ENCODE assay signal across 1 cellular context in the genomic region with DNA sequence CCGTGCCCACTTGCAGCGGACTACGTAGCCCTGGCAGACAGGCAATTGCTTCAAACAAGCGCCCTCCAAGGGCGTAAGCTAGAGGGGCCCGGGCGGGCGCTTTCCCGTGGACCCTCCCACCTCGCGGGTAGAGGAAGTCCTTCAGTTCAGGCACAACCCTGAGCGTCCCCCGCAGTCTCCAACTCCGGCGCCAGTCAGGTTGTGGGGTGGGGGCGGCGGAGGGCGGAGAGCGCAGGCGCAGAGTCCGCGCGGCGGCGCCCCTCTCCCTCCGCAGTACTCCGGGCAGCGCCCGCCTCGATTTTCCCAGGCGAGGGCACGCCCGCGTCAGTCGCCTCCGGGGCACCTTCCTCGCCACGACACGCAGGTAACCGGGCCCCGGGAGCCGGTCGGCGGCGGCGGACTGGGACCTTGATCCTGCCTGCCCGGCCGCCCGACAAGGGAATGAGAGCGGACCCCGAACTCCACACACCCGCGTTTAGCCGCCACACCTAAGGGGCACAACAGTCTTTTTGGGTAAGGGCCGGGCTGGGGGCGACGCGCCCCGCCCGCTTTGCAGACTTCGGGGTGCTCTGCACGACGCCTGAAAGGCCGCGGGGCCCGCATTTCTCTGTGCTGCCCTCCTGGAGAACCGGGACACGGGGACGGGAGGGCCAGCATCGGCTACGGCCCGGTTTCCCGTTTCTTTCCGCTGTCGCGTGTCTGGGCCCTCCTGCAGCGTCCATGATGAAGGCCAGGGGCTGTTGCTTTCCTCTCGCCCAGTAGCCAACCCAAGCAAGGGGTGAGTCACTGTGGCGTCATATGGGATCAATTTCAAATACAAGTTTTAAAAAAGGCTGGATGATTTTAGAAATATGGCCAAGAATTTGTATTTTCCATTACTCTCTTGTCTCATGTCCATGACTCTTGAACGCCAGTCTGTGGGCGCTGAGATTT.
TF ChIP-seq lines count a peak whose summit lies in the region.

A gene (plus strand): TSS at position 276 of the 933 bp plus-strand sequence. CDS start 35,335 bp downstream, outside the sequence.

TF ChIP-seq in HepG2, 621 proteins besides CTCF, POLR2A, EP300 and RAD21 (continued from another document and continues in another):
- TF ChIP-seq, protein P1, sequence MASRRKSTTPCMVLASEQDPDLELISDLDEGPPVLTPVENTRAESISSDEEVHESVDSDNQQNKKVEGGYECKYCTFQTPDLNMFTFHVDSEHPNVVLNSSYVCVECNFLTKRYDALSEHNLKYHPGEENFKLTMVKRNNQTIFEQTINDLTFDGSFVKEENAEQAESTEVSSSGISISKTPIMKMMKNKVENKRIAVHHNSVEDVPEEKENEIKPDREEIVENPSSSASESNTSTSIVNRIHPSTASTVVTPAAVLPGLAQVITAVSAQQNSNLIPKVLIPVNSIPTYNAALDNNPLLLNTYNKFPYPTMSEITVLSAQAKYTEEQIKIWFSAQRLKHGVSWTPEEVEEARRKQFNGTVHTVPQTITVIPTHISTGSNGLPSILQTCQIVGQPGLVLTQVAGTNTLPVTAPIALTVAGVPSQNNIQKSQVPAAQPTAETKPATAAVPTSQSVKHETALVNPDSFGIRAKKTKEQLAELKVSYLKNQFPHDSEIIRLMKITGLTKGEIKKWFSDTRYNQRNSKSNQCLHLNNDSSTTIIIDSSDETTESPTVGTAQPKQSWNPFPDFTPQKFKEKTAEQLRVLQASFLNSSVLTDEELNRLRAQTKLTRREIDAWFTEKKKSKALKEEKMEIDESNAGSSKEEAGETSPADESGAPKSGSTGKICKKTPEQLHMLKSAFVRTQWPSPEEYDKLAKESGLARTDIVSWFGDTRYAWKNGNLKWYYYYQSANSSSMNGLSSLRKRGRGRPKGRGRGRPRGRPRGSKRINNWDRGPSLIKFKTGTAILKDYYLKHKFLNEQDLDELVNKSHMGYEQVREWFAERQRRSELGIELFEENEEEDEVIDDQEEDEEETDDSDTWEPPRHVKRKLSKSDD (CRISPR knock-in tag; IDR thresholded peaks at IDR 0.05; ENCODE audit: low read depth), result 0 out of 2 replicates have a peak, but pooled peaks have one; percentile 11
- TF ChIP-seq, protein P2, sequence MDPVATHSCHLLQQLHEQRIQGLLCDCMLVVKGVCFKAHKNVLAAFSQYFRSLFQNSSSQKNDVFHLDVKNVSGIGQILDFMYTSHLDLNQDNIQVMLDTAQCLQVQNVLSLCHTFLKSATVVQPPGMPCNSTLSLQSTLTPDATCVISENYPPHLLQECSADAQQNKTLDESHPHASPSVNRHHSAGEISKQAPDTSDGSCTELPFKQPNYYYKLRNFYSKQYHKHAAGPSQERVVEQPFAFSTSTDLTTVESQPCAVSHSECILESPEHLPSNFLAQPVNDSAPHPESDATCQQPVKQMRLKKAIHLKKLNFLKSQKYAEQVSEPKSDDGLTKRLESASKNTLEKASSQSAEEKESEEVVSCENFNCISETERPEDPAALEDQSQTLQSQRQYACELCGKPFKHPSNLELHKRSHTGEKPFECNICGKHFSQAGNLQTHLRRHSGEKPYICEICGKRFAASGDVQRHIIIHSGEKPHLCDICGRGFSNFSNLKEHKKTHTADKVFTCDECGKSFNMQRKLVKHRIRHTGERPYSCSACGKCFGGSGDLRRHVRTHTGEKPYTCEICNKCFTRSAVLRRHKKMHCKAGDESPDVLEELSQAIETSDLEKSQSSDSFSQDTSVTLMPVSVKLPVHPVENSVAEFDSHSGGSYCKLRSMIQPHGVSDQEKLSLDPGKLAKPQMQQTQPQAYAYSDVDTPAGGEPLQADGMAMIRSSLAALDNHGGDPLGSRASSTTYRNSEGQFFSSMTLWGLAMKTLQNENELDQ (CRISPR knock-in tag; IDR thresholded peaks at IDR 0.05; ENCODE audit: borderline replicate concordance), result no peak
- peak; percentile 76; the same call in 1 of the 2 replicates for TF ChIP-seq ZNF138 (CRISPR knock-in tag; IDR thresholded peaks at IDR 0.05; ENCODE audit: low read depth)
- TF ChIP-seq HNF4G (IDR thresholded peaks at IDR 0.05; ENCODE audit: borderline replicate concordance, low read depth, low read length), result no peak
- TF ChIP-seq HNF4G (CRISPR knock-in tag; IDR thresholded peaks at IDR 0.05; ENCODE audit: borderline replicate concordance, low read depth), result 0 out of 2 replicates have a peak, but pooled peaks have one; percentile 22
- TF ChIP-seq, protein P3, sequence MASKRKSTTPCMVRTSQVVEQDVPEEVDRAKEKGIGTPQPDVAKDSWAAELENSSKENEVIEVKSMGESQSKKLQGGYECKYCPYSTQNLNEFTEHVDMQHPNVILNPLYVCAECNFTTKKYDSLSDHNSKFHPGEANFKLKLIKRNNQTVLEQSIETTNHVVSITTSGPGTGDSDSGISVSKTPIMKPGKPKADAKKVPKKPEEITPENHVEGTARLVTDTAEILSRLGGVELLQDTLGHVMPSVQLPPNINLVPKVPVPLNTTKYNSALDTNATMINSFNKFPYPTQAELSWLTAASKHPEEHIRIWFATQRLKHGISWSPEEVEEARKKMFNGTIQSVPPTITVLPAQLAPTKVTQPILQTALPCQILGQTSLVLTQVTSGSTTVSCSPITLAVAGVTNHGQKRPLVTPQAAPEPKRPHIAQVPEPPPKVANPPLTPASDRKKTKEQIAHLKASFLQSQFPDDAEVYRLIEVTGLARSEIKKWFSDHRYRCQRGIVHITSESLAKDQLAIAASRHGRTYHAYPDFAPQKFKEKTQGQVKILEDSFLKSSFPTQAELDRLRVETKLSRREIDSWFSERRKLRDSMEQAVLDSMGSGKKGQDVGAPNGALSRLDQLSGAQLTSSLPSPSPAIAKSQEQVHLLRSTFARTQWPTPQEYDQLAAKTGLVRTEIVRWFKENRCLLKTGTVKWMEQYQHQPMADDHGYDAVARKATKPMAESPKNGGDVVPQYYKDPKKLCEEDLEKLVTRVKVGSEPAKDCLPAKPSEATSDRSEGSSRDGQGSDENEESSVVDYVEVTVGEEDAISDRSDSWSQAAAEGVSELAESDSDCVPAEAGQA (IDR thresholded peaks at IDR 0.05; ENCODE audit: low read depth), result peak; percentile 40; the same call in 1 of the 2 replicates
- TF ChIP-seq, protein P3 (CRISPR knock-in tag; IDR thresholded peaks at IDR 0.05; ENCODE audit: borderline replicate concordance), result no peak
- TF ChIP-seq, protein P4, sequence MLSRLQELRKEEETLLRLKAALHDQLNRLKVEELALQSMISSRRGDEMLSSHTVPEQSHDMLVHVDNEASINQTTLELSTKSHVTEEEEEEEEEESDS (CRISPR knock-in tag; IDR thresholded peaks at IDR 0.05; ENCODE audit: borderline replicate concordance), result no peak
- no peak for TF ChIP-seq HNRNPL (IDR thresholded peaks at IDR 0.05; ENCODE audit: low read depth, low read length)
- TF ChIP-seq, protein P5, sequence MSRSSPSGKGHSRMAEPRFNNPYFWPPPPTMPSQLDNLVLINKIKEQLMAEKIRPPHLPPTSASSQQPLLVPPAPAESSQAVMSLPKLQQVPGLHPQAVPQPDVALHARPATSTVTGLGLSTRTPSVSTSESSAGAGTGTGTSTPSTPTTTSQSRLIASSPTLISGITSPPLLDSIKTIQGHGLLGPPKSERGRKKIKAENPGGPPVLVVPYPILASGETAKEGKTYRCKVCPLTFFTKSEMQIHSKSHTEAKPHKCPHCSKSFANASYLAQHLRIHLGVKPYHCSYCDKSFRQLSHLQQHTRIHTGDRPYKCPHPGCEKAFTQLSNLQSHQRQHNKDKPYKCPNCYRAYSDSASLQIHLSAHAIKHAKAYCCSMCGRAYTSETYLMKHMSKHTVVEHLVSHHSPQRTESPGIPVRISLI (CRISPR knock-in tag; IDR thresholded peaks at IDR 0.05; ENCODE audit: borderline replicate concordance), result 0 out of 2 replicates have a peak, but pooled peaks have one; percentile 19
- no peak for TF ChIP-seq DNMT3B (CRISPR knock-in tag; conservative IDR thresholded peaks at IDR 0.05)
- TF ChIP-seq IKZF4 (CRISPR knock-in tag; IDR thresholded peaks at IDR 0.05; ENCODE audit: borderline replicate concordance, low read depth, not compliant biosample characterization), result peak; percentile 73
- peak; percentile 49; the same call in 1 of the 2 replicates for TF ChIP-seq RBFOX2 (IDR thresholded peaks at IDR 0.05; ENCODE audit: low read depth, low read length)
- peak; percentile 82; the same call in 1 of the 2 replicates for TF ChIP-seq ZNF572 (CRISPR knock-in tag; IDR thresholded peaks at IDR 0.05)
- no peak for TF ChIP-seq HES4 (CRISPR knock-in tag; IDR thresholded peaks at IDR 0.05; ENCODE audit: borderline replicate concordance)
- TF ChIP-seq, protein P6, sequence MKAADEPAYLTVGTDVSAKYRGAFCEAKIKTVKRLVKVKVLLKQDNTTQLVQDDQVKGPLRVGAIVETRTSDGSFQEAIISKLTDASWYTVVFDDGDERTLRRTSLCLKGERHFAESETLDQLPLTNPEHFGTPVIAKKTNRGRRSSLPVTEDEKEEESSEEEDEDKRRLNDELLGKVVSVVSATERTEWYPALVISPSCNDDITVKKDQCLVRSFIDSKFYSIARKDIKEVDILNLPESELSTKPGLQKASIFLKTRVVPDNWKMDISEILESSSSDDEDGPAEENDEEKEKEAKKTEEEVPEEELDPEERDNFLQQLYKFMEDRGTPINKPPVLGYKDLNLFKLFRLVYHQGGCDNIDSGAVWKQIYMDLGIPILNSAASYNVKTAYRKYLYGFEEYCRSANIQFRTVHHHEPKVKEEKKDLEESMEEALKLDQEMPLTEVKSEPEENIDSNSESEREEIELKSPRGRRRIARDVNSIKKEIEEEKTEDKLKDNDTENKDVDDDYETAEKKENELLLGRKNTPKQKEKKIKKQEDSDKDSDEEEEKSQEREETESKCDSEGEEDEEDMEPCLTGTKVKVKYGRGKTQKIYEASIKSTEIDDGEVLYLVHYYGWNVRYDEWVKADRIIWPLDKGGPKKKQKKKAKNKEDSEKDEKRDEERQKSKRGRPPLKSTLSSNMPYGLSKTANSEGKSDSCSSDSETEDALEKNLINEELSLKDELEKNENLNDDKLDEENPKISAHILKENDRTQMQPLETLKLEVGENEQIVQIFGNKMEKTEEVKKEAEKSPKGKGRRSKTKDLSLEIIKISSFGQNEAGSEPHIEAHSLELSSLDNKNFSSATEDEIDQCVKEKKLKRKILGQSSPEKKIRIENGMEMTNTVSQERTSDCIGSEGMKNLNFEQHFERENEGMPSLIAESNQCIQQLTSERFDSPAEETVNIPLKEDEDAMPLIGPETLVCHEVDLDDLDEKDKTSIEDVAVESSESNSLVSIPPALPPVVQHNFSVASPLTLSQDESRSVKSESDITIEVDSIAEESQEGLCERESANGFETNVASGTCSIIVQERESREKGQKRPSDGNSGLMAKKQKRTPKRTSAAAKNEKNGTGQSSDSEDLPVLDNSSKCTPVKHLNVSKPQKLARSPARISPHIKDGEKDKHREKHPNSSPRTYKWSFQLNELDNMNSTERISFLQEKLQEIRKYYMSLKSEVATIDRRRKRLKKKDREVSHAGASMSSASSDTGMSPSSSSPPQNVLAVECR (CRISPR knock-in tag; IDR thresholded peaks at IDR 0.05; ENCODE audit: borderline replicate concordance), result peak; percentile 44; the same call in 1 of the 2 replicates
- TF ChIP-seq, protein P7, sequence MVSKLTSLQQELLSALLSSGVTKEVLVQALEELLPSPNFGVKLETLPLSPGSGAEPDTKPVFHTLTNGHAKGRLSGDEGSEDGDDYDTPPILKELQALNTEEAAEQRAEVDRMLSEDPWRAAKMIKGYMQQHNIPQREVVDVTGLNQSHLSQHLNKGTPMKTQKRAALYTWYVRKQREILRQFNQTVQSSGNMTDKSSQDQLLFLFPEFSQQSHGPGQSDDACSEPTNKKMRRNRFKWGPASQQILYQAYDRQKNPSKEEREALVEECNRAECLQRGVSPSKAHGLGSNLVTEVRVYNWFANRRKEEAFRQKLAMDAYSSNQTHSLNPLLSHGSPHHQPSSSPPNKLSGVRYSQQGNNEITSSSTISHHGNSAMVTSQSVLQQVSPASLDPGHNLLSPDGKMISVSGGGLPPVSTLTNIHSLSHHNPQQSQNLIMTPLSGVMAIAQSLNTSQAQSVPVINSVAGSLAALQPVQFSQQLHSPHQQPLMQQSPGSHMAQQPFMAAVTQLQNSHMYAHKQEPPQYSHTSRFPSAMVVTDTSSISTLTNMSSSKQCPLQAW (CRISPR knock-in tag; IDR thresholded peaks at IDR 0.05), result no peak; the same call in 1 of the 2 replicates
- peak; percentile 72; the same call in 1 of the 2 replicates for TF ChIP-seq ZNF670 (CRISPR knock-in tag; IDR thresholded peaks at IDR 0.05; ENCODE audit: borderline replicate concordance)
- TF ChIP-seq SRSF9 (IDR thresholded peaks at IDR 0.05; ENCODE audit: borderline replicate concordance, insufficient read depth, low read depth, low read length, poor library complexity, severe bottlenecking), result no peak
- peak; percentile 37; the same call in 1 of the 2 replicates for TF ChIP-seq CREB1 (IDR thresholded peaks at IDR 0.05)
- TF ChIP-seq CREB1 (CRISPR knock-in tag; IDR thresholded peaks at IDR 0.05), result peak; percentile 30; the same call in 1 of the 2 replicates
- TF ChIP-seq, protein P8, sequence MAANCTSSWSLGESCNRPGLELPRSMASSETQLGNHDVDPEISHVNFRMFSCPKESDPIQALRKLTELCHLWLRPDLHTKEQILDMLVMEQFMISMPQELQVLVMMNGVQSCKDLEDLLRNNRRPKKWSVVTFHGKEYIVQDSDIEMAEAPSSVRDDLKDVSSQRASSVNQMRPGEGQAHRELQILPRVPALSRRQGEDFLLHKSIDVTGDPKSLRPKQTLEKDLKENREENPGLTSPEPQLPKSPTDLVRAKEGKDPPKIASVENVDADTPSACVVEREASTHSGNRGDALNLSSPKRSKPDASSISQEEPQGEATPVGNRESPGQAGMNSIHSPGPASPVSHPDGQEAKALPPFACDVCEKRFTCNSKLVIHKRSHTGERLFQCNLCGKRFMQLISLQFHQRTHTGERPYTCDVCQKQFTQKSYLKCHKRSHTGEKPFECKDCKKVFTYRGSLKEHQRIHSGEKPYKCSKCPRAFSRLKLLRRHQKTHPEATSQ (CRISPR knock-in tag; IDR thresholded peaks at IDR 0.05; ENCODE audit: borderline replicate concordance), result 0 out of 2 replicates have a peak, but pooled peaks have one; percentile 32
- TF ChIP-seq STAG1 (CRISPR knock-in tag; IDR thresholded peaks at IDR 0.05), result 0 out of 2 replicates have a peak, but pooled peaks have one; percentile 6
- no peak for TF ChIP-seq ZFP37 (CRISPR knock-in tag; IDR thresholded peaks at IDR 0.05; ENCODE audit: borderline replicate concordance)
- TF ChIP-seq ELF4 (CRISPR knock-in tag; IDR thresholded peaks at IDR 0.05; ENCODE audit: borderline replicate concordance), result 0 out of 2 replicates have a peak, but pooled peaks have one; percentile 54
- no peak for TF ChIP-seq MTA3 (CRISPR knock-in tag; IDR thresholded peaks at IDR 0.05)
- no peak for TF ChIP-seq KDM6A (CRISPR knock-in tag; IDR thresholded peaks at IDR 0.05; ENCODE audit: low read depth)
- TF ChIP-seq ZNF430 (CRISPR knock-in tag; IDR thresholded peaks at IDR 0.05), result 0 out of 2 replicates have a peak, but pooled peaks have one; percentile 21
- TF ChIP-seq PAWR (CRISPR knock-in tag; IDR thresholded peaks at IDR 0.05; ENCODE audit: borderline replicate concordance), result no peak
